ENCODE assay signal across 8 cellular contexts in genomic region chr13:75537401-75538365, GRCh38. TPM values are rescaled to one million over a fixed set of nuclear protein-coding genes. Genes with fewer than 3 reads are reported as not detected.
A peak's percentile ranks its signal among the peaks of the same experiment; 100 is the strongest.
DNase-seq lines count a peak whose midpoint lies in the region; ATAC-seq, FAIRE-seq and TF ChIP-seq lines count a peak whose summit lies in the region.

Gene COMMD6, minus strand, starts transcription at chr13:75537841. Its CDS starts 36 bp downstream, at chr13:75537805.

- ATAC-seq in HG02840 (IDR thresholded peaks at IDR 0.05; ENCODE audit: low FRiP score, unreplicated experiment) (peak; percentile 99), T-helper 17 cell (peak; percentile 93), left ventricle myocardium superior (peak; percentile 96), psoas muscle (peak; percentile 92 to 99 (median 95))

- peak; percentile 72 for TF ChIP-seq CTCF in psoas muscle (IDR thresholded peaks at IDR 0.05)

- no peaks in the 10 kb centered on the region for H3K27me3 ChIP-seq in psoas muscle (ENCODE audit: insufficient read depth in 3 of 3, low read length in 2 of 3)

- H3K4me1 Mint-ChIP-seq in T-helper 17 cell, result peaks cover 33% of the 10 kb centered on the region

- peaks cover 14% of the 10 kb centered on the region for H3K4me1 ChIP-seq in psoas muscle

- peak within 1 kb of the TSS; percentile 98 for H3K4me3 Mint-ChIP-seq in T-helper 17 cell

- DNase-seq in NCI-H1436 (lab: John Stamatoyannopoulos, UW) (peak; percentile 81), T-helper 17 cell (peak; percentile 47 to 57 (median 55)), left ventricle myocardium superior (peak; percentile 87), psoas muscle (peak; percentile 81 to 88), urothelium cell line (ENCODE audit: low spot score) (peak; percentile 88)

- H3K36me3 Mint-ChIP-seq in T-helper 17 cell (ENCODE audit: low read depth), result peaks cover 10% of the 10 kb centered on the region

- peak; percentile 95 for TF ChIP-seq POLR2A in GM15510 (IDR thresholded peaks at IDR 0.05; ENCODE audit: borderline replicate concordance, extremely low read depth, insufficient read length)

- intact Hi-C loops in left ventricle myocardium superior (cut with micrococcal nuclease), result no loop called here
- intact Hi-C loops in psoas muscle (cut with DNase I), result no loop called here

- H3K27me3 Mint-ChIP-seq in T-helper 17 cell, result peaks cover 7% of the 10 kb centered on the region

- peaks cover 6 to 26% of the 10 kb centered on the region in 2 donors for H3K36me3 ChIP-seq in psoas muscle (ENCODE audit: insufficient read depth in 1 of 2, low read depth in 1 of 2)

- 0% methylated on average over 51 of the region's 51 CpGs for WGBS in psoas muscle, 3 donors

- H3K4me3 ChIP-seq in psoas muscle, result peak within 1 kb of the TSS; percentile 90

- H3K27ac Mint-ChIP-seq in T-helper 17 cell, result peak within 1 kb of the TSS; percentile 93

- H3K9me3 ChIP-seq in T-helper 17 cell (ENCODE audit: control insufficient read depth, low read length, poor library complexity, severe bottlenecking) (no peaks in the 10 kb centered on the region), psoas muscle (no peaks in the 10 kb centered on the region)

- peak; percentile 37 for FAIRE-seq in urothelium cell line (lab: Jason Lieb, UNC)

- peak within 1 kb of the TSS; percentile 78 for H3K27ac ChIP-seq in angular gyrus (ENCODE audit: low read depth, low read length)
- peak within 1 kb of the TSS; percentile 88 for H3K27ac ChIP-seq in psoas muscle

RNA-seq across cellular contexts. Expression of gene COMMD6, which starts in this region (rescaled TPM):
- 100 to 1,000 TPM; 192 to 215 TPM for total RNA-seq in T-helper 17 cell
- 129 TPM for total RNA-seq in left ventricle myocardium superior
- 10 to 100 TPM; 37.4 to 80.6 (median 56.0) TPM for total RNA-seq in psoas muscle
- 10 to 100 TPM; 34.1 to 74.3 (median 38.1) TPM for polyA plus RNA-seq in psoas muscle

Comparison
In these comparisons a context has a peak if more than half of its experiments do, and no peak if none do; other contexts are left out.
1. Peak in every context shown above with its lines: DNase-seq, ATAC-seq, H3K4me3 ChIP-seq and H3K27ac ChIP-seq.